Comparison of ENCODE assay signal across 5 cellular contexts in genomic region chr4:147347217-147347616, GRCh38.
"Had no signal": no experiment of that assay in that cellular context is flagged by ENCODE, and none has a peak within 500 bp of the region (broad histone marks: within the 10 kb centered on the region; RNA-seq: fewer than 3 reads in every experiment).

No MANE protein-coding gene starts in this region.

- H3K4me1 Mint-ChIP-seq: GM23338, H9 had no signal

- ATAC-seq: GM23338 had no signal

- H3K27me3 Mint-ChIP-seq: IgD-negative memory B cell had no signal

- H3K36me3 Mint-ChIP-seq: IgD-negative memory B cell had no signal

- H3K27ac Mint-ChIP-seq: GM23338, H9, IgD-negative memory B cell had no signal

- H3K4me3 Mint-ChIP-seq: GM23338, H9 had no signal

- DNase-seq: H9, HCEC 1CT, KBM-7 had no signal

- H3K9me3 Mint-ChIP-seq: GM23338, H9 had no signal
